8 cellular contexts compared by ENCODE assay signal in genomic region chrX:129982300-129983246, GRCh38. TPM values are rescaled to one million over a fixed set of nuclear protein-coding genes. Genes with fewer than 3 reads are reported as not detected.
DNase-seq lines count a peak whose midpoint lies in the region; ATAC-seq and TF ChIP-seq lines count a peak whose summit lies in the region.

Gene BCORL1 (plus strand): TSS chrX:129982635. CDS start chrX:130005232, 22,597 bp downstream.

- no peak within 1 kb of the TSS for H3K27ac ChIP-seq in CD8-positive, alpha-beta memory T cell (ENCODE audit: low read depth, low read length)
- H3K27ac ChIP-seq in duodenal mucosa (ENCODE audit: low read depth, low read length): peak within 1 kb of the TSS; percentile 20

- ATAC-seq in GM19455 (IDR thresholded peaks at IDR 0.05; ENCODE audit: unreplicated experiment) (peak; percentile 93), HG03571 (IDR thresholded peaks at IDR 0.05; ENCODE audit: unreplicated experiment) (peak; percentile 90)

- peaks cover 17 to 42% (median 18%) of the 10 kb centered on the region in 3 donors for H3K4me1 Mint-ChIP-seq in CD8-positive, alpha-beta memory T cell
- peaks cover 17% of the 10 kb centered on the region for H3K4me1 Mint-ChIP-seq in activated CD4-positive, alpha-beta memory T cell treated with anti-CD3 and anti-CD28 coated beads for 36 hours (ENCODE audit: low read depth)

- H3K9me3 Mint-ChIP-seq in CD8-positive, alpha-beta memory T cell: peaks cover 0 to 1% (median 0%) of the 10 kb centered on the region in 5 donors
- H3K9me3 Mint-ChIP-seq in activated CD4-positive, alpha-beta memory T cell treated with anti-CD3 and anti-CD28 coated beads for 36 hours: no peaks in the 10 kb centered on the region

- DNase-seq in CD8-positive, alpha-beta memory T cell: peak; percentile 77 to 94 (median 83)
- DNase-seq in NCI-H748 treated with DMSO at 0.1 percent for 48 hours (lab: John Stamatoyannopoulos, UW): peak; percentile 86
- peak; percentile 93 for DNase-seq in activated CD4-positive, alpha-beta memory T cell treated with anti-CD3 and anti-CD28 coated beads for 36 hours
- peak; percentile 86 to 98 for DNase-seq in lower leg skin (ENCODE audit: low spot score in 2 of 2)
- peak; percentile 70 to 78 (median 72) for DNase-seq in stimulated activated CD4-positive, alpha-beta T cell treated with anti-CD3 and anti-CD28 coated beads, TNF-alpha, amount 100 ng/mL, for 1 hour (ENCODE audit: low read depth in 3 of 3, low spot score in 1 of 3)

- intact Hi-C loops in activated CD4-positive, alpha-beta memory T cell treated with anti-CD3 and anti-CD28 coated beads for 36 hours (cut with micrococcal nuclease): loop anchor here (1.0 to 5.0 kb wide), 5 partner anchors 21 to 205 kb away; partner anchors contain the start of genes SASH3 and UTP14A
- intact Hi-C loops in lower leg skin (cut with DNase I; ENCODE audit: low total_unique reads): no loop called here

- TF ChIP-seq POLR2A in lower leg skin (IDR thresholded peaks at IDR 0.05): no peak

- POLR2A ChIA-PET in CD8-positive, alpha-beta memory T cell (lab: Charles Lee): interaction anchor here (0.6 to 0.9 kb wide), 3 partner anchors 18 to 48 kb away, joined by 7 to 11 read pairs (median 7); no protein-coding TSS in a partner anchor
- POLR2A ChIA-PET in activated CD4-positive, alpha-beta memory T cell treated with anti-CD3 and anti-CD28 coated beads for 36 hours (lab: Charles Lee): no interaction called here

- no peaks in the 10 kb centered on the region for H3K27me3 ChIP-seq in CD8-positive, alpha-beta memory T cell (ENCODE audit: insufficient read depth, low read length, poor library complexity, severe bottlenecking)
- H3K27me3 ChIP-seq in duodenal mucosa (ENCODE audit: control insufficient read depth in 1 of 2, insufficient read depth in 2 of 2, low read length in 2 of 2): no peaks in the 10 kb centered on the region

- no peaks in the 10 kb centered on the region for H3K4me1 ChIP-seq in CD8-positive, alpha-beta memory T cell (ENCODE audit: insufficient read depth, low read length)
- peaks cover 0 to 5% of the 10 kb centered on the region in 2 donors for H3K4me1 ChIP-seq in duodenal mucosa (ENCODE audit: control insufficient read depth in 1 of 2, insufficient read depth in 2 of 2, low read length in 2 of 2)

- CTCF ChIA-PET in CD8-positive, alpha-beta memory T cell (lab: Charles Lee): no interaction called here
- CTCF ChIA-PET in activated CD4-positive, alpha-beta memory T cell treated with anti-CD3 and anti-CD28 coated beads for 36 hours (lab: Charles Lee): no interaction called here

- no peak for TF ChIP-seq CTCF in lower leg skin (IDR thresholded peaks at IDR 0.05)

- H3K27me3 Mint-ChIP-seq in CD8-positive, alpha-beta memory T cell: no peaks in the 10 kb centered on the region
- H3K27me3 Mint-ChIP-seq in activated CD4-positive, alpha-beta memory T cell treated with anti-CD3 and anti-CD28 coated beads for 36 hours: no peaks in the 10 kb centered on the region

- peak within 1 kb of the TSS in 5 of 8 donors; percentile 13 to 84 (median 79) for H3K27ac Mint-ChIP-seq in CD8-positive, alpha-beta memory T cell
- H3K27ac Mint-ChIP-seq in activated CD4-positive, alpha-beta memory T cell treated with anti-CD3 and anti-CD28 coated beads for 36 hours: no peak within 1 kb of the TSS

- H3K4me3 Mint-ChIP-seq in CD8-positive, alpha-beta memory T cell: no peak within 1 kb of the TSS
- H3K4me3 Mint-ChIP-seq in activated CD4-positive, alpha-beta memory T cell treated with anti-CD3 and anti-CD28 coated beads for 36 hours: no peak within 1 kb of the TSS

- H3K9me3 ChIP-seq in CD8-positive, alpha-beta memory T cell (ENCODE audit: low read length): no peaks in the 10 kb centered on the region
- no peaks in the 10 kb centered on the region for H3K9me3 ChIP-seq in duodenal mucosa (ENCODE audit: control insufficient read depth in 1 of 2, low read length in 2 of 2)

- 0 to 42% methylated on average over 48 to 74 of the region's 74 CpGs for WGBS in lower leg skin, 2 donors

- H3K4me3 ChIP-seq in CD8-positive, alpha-beta memory T cell (ENCODE audit: low read length): peak within 1 kb of the TSS; percentile 41
- peak within 1 kb of the TSS; percentile 65 to 71 for H3K4me3 ChIP-seq in duodenal mucosa (ENCODE audit: low read depth in 1 of 2, low read length in 2 of 2)
- H3K4me3 ChIP-seq in lower leg skin (ENCODE audit: low read depth, poor library complexity, severe bottlenecking): no peak within 1 kb of the TSS

- no peaks in the 10 kb centered on the region for H3K36me3 ChIP-seq in CD8-positive, alpha-beta memory T cell (ENCODE audit: insufficient read depth, low read length)
- H3K36me3 ChIP-seq in duodenal mucosa (ENCODE audit: control insufficient read depth in 1 of 2, insufficient read depth in 2 of 2, low read length in 2 of 2): no peaks in the 10 kb centered on the region

- H3K9ac ChIP-seq in duodenal mucosa (ENCODE audit: low read depth in 1 of 2, low read length in 2 of 2): peak within 1 kb of the TSS; percentile 33 to 47

- H3K36me3 Mint-ChIP-seq in CD8-positive, alpha-beta memory T cell: peaks cover 0 to 2% (median 0%) of the 10 kb centered on the region in 3 donors
- no peaks in the 10 kb centered on the region for H3K36me3 Mint-ChIP-seq in activated CD4-positive, alpha-beta memory T cell treated with anti-CD3 and anti-CD28 coated beads for 36 hours

RNA-seq across cellular contexts. Expression of gene BCORL1, which starts in this region (rescaled TPM):
- 10 to 100 TPM; 10.7 to 12.1 TPM for total RNA-seq in CD8-positive, alpha-beta memory T cell
- polyA plus RNA-seq in CD8-positive, alpha-beta memory T cell: 2.7 TPM
- total RNA-seq in activated CD4-positive, alpha-beta memory T cell treated with anti-CD3 and anti-CD28 coated beads for 36 hours: 10 to 100 TPM in 1 of 2 experiments, 1 to 10 TPM in 1; 9.2 to 10.5 TPM
- 10 to 100 TPM in 1 of 4 donors, 1 to 10 TPM in 3; 4.3 to 10.0 (median 7.9) TPM for total RNA-seq in lower leg skin
